Comparison of ENCODE assay signal across 8 cellular contexts in genomic region chr6:53796451-53796780, GRCh38. TPM values are rescaled to one million over a fixed set of nuclear protein-coding genes. Genes with fewer than 3 reads are reported as not detected.
DNase-seq lines count a peak whose midpoint lies in the region; ATAC-seq and TF ChIP-seq lines count a peak whose summit lies in the region.

No MANE protein-coding gene starts in this region.

- H3K9me3 Mint-ChIP-seq in activated naive CD4-positive, alpha-beta T cell treated with anti-CD3 and anti-CD28 coated beads, Interleukin-2, amount 10 ng/mL, durations not matched to agents 7 days and 5 days: no peaks in the 10 kb centered on the region

- H3K27ac ChIP-seq in lower lobe of right lung: peak overlapping the region; percentile 80
- peak overlapping the region; percentile 89 for H3K27ac ChIP-seq in tibial artery

- peaks cover 2% of the 10 kb centered on the region for H3K36me3 Mint-ChIP-seq in activated naive CD4-positive, alpha-beta T cell treated with anti-CD3 and anti-CD28 coated beads, Interleukin-2, amount 10 ng/mL, durations not matched to agents 7 days and 5 days

- H3K4me3 Mint-ChIP-seq in activated naive CD4-positive, alpha-beta T cell treated with anti-CD3 and anti-CD28 coated beads, Interleukin-2, amount 10 ng/mL, durations not matched to agents 7 days and 5 days: peak overlapping the region; percentile 95

- intact Hi-C loops in lower lobe of right lung (cut with DNase I) (no loop called here), tibial artery (cut with DNase I; ENCODE audit: low total_unique reads) (loop anchor here (5.0 kb wide), 1 partner anchor 249 kb away; the partner anchor contains the start of gene GCLC), lower leg skin (cut with DNase I; ENCODE audit: low total_unique reads) (no loop called here)

- H3K4me1 Mint-ChIP-seq in activated naive CD4-positive, alpha-beta T cell treated with anti-CD3 and anti-CD28 coated beads, Interleukin-2, amount 10 ng/mL, durations not matched to agents 7 days and 5 days: peaks cover 35% of the 10 kb centered on the region

- H3K27me3 Mint-ChIP-seq in activated naive CD4-positive, alpha-beta T cell treated with anti-CD3 and anti-CD28 coated beads, Interleukin-2, amount 10 ng/mL, durations not matched to agents 7 days and 5 days: peaks cover 49% of the 10 kb centered on the region

- H3K4me3 ChIP-seq in astrocyte of the spinal cord (ENCODE audit: low read depth, low read length): peak overlapping the region; percentile 76
- H3K4me3 ChIP-seq in lower lobe of right lung: peak overlapping the region; percentile 89
- H3K4me3 ChIP-seq in tibial artery: peak overlapping the region; percentile 83 to 92
- no peak overlapping the region for H3K4me3 ChIP-seq in lower leg skin (ENCODE audit: low read depth, poor library complexity, severe bottlenecking)

- H3K4me1 ChIP-seq in lower lobe of right lung (peaks cover 26% of the 10 kb centered on the region), tibial artery (peaks cover 0 to 59% (median 25%) of the 10 kb centered on the region in 4 donors)

- TF ChIP-seq CTCF in astrocyte of the spinal cord (IDR thresholded peaks at IDR 0.05; ENCODE audit: low read depth, low read length) (no peak), lower lobe of right lung (IDR thresholded peaks at IDR 0.05) (no peak), tibial artery (IDR thresholded peaks at IDR 0.05) (no peak), lower leg skin (IDR thresholded peaks at IDR 0.05) (no peak)

- TF ChIP-seq POLR2A in lower leg skin (IDR thresholded peaks at IDR 0.05): no peak

- in situ Hi-C loops in astrocyte of the spinal cord (cut with HindIII; ENCODE audit: low sequenced_read_pairs): no loop called here

- DNase-seq in activated naive CD4-positive, alpha-beta T cell treated with anti-CD3 and anti-CD28 coated beads, Interleukin-2, amount 10 ng/mL, durations not matched to agents 7 days and 5 days: no peak
- no peak for DNase-seq in activated naive CD4-positive, alpha-beta T cell treated with Interleukin-2 at 50 U/mL for 16 hours
- DNase-seq in astrocyte of the spinal cord (ENCODE audit: low read depth, low spot score): no peak
- no peak for DNase-seq in lower lobe of right lung
- no peak for DNase-seq in tibial artery
- DNase-seq in lower leg skin (ENCODE audit: low spot score in 2 of 2): no peak
- no peak for DNase-seq in A172 (ENCODE audit: low spot score)
- DNase-seq in OCI-M2 (lab: John Stamatoyannopoulos, UW; ENCODE audit: unreplicated experiment): no peak

- no peak overlapping the region for H3K27ac Mint-ChIP-seq in activated naive CD4-positive, alpha-beta T cell treated with anti-CD3 and anti-CD28 coated beads, Interleukin-2, amount 10 ng/mL, durations not matched to agents 7 days and 5 days

- no peaks in the 10 kb centered on the region for H3K27me3 ChIP-seq in lower lobe of right lung (ENCODE audit: low read depth)
- H3K27me3 ChIP-seq in tibial artery: no peaks in the 10 kb centered on the region

- CTCF ChIA-PET in activated naive CD4-positive, alpha-beta T cell treated with anti-CD3 and anti-CD28 coated beads, Interleukin-2, amount 10 ng/mL, durations not matched to agents 7 days and 5 days (lab: Charles Lee): interaction anchor here (0.6 kb wide), 1 partner anchor 474 kb away, joined by 3 read pairs; no protein-coding TSS in a partner anchor

- 33 to 35% methylated on average over 3 of the region's 3 CpGs for WGBS in lower leg skin, 2 donors

- ATAC-seq in lower lobe of right lung: no peak

- H3K36me3 ChIP-seq in lower lobe of right lung (no peaks in the 10 kb centered on the region), tibial artery (no peaks in the 10 kb centered on the region)

- H3K9me3 ChIP-seq in lower lobe of right lung (no peaks in the 10 kb centered on the region), tibial artery (no peaks in the 10 kb centered on the region)

RNA-seq across cellular contexts. Expression of gene LRRC1, which starts 1.6 kb away (rescaled TPM):
- total RNA-seq in lower lobe of right lung (13.4 TPM), lower leg skin (10 to 100 TPM; 39.0 to 62.5 (median 52.2) TPM)
- total RNA-seq in A172 (2014; rRNA removed; shearing (Covaris generic)): 11.3 and 13.3 TPM in 2 replicates
